ENCODE assay signal across 1 cellular context in genomic region chr17:59353936-59354755, GRCh38.
TF ChIP-seq lines count a peak whose summit lies in the region.

No MANE protein-coding gene starts in this region.

TF ChIP-seq in GM23338, 12 proteins besides CTCF, POLR2A, EP300 and RAD21 (continued from another document):
- no peak for TF ChIP-seq ZNF462 (CRISPR knock-in tag; IDR thresholded peaks at IDR 0.05)
- no peak for TF ChIP-seq ETS1 (IDR thresholded peaks at IDR 0.05)
- TF ChIP-seq ZNF331 (CRISPR knock-in tag; IDR thresholded peaks at IDR 0.05; ENCODE audit: low read depth), result no peak
- TF ChIP-seq STAT1 (IDR thresholded peaks at IDR 0.05; ENCODE audit: unreplicated experiment), result no peak
- no peak for TF ChIP-seq NANOG (IDR thresholded peaks at IDR 0.05; ENCODE audit: borderline replicate concordance)
- TF ChIP-seq ZNF114 (CRISPR knock-in tag; IDR thresholded peaks at IDR 0.05), result no peak
